ENCODE assay signal across 1 cellular context in genomic region chr7:142365410-142365842, GRCh38.
TF ChIP-seq lines count a peak whose summit lies in the region.

No MANE protein-coding gene starts in this region.

TF ChIP-seq in WTC11, 78 proteins besides CTCF, POLR2A, EP300 and RAD21 (continued from another document):
- TF ChIP-seq HMGXB4 (CRISPR knock-in tag; IDR thresholded peaks at IDR 0.05) (no peak), ZNF423 (CRISPR knock-in tag; IDR thresholded peaks at IDR 0.05) (peak; percentile 63; the same call in 1 of the 2 replicates), OVOL2 (CRISPR knock-in tag; IDR thresholded peaks at IDR 0.05; ENCODE audit: borderline replicate concordance) (no peak), SP1 (CRISPR knock-in tag; conservative IDR thresholded peaks at IDR 0.05) (no peak), TEAD1 (CRISPR knock-in tag; IDR thresholded peaks at IDR 0.05) (peak; percentile 74; the same call in 1 of the 2 replicates), AR (CRISPR knock-in tag; IDR thresholded peaks at IDR 0.05) (no peak), ETV6 (CRISPR knock-in tag; IDR thresholded peaks at IDR 0.05) (peak; percentile 41; the same call in 1 of the 2 replicates), RORB (CRISPR knock-in tag; IDR thresholded peaks at IDR 0.05) (no peak), STAT6 (CRISPR knock-in tag; conservative IDR thresholded peaks at IDR 0.05; ENCODE audit: low read depth) (no peak), ZNF671 (CRISPR knock-in tag; IDR thresholded peaks at IDR 0.05) (no peak), FOXK1 (CRISPR knock-in tag; IDR thresholded peaks at IDR 0.05) (no peak), USF1 (CRISPR knock-in tag; IDR thresholded peaks at IDR 0.05) (no peak), CREM (CRISPR knock-in tag; IDR thresholded peaks at IDR 0.05) (no peak), SMAD4 (CRISPR knock-in tag; IDR thresholded peaks at IDR 0.05) (no peak), TP53 (CRISPR knock-in tag; IDR thresholded peaks at IDR 0.05) (no peak), MXD4 (CRISPR knock-in tag; IDR thresholded peaks at IDR 0.05; ENCODE audit: borderline replicate concordance) (no peak), FOXP4 (CRISPR knock-in tag; IDR thresholded peaks at IDR 0.05) (no peak), ZNF532 (CRISPR knock-in tag; IDR thresholded peaks at IDR 0.05; ENCODE audit: borderline replicate concordance) (no peak), EMX1 (CRISPR knock-in tag; IDR thresholded peaks at IDR 0.05) (0 out of 2 replicates have a peak, but pooled peaks have one; percentile 70), MLX (CRISPR knock-in tag; IDR thresholded peaks at IDR 0.05) (no peak), ZNF317 (CRISPR knock-in tag; IDR thresholded peaks at IDR 0.05; ENCODE audit: borderline replicate concordance, low read depth) (no peak), ATF3 (CRISPR knock-in tag; conservative IDR thresholded peaks at IDR 0.05) (no peak), KAT7 (CRISPR knock-in tag; IDR thresholded peaks at IDR 0.05; ENCODE audit: borderline replicate concordance) (0 out of 2 replicates have a peak, but pooled peaks have one; percentile 52), MAX (CRISPR knock-in tag; IDR thresholded peaks at IDR 0.05) (peak; percentile 44; the same call in 1 of the 2 replicates), ATF6 (CRISPR knock-in tag; IDR thresholded peaks at IDR 0.05) (no peak), JUN (CRISPR knock-in tag; IDR thresholded peaks at IDR 0.05) (no peak), CDX4 (CRISPR knock-in tag; IDR thresholded peaks at IDR 0.05; ENCODE audit: borderline replicate concordance) (no peak), ELF4 (CRISPR knock-in tag; IDR thresholded peaks at IDR 0.05; ENCODE audit: low read depth) (no peak), ZNF219 (CRISPR knock-in tag; IDR thresholded peaks at IDR 0.05; ENCODE audit: borderline replicate concordance) (no peak), NR2C2 (CRISPR knock-in tag; IDR thresholded peaks at IDR 0.05) (no peak), CREB1 (CRISPR knock-in tag; IDR thresholded peaks at IDR 0.05) (no peak), ATF2 (CRISPR knock-in tag; IDR thresholded peaks at IDR 0.05; ENCODE audit: borderline replicate concordance, low read depth) (no peak), FOXP1 (CRISPR knock-in tag; IDR thresholded peaks at IDR 0.05; ENCODE audit: borderline replicate concordance) (no peak), ZNF512 (CRISPR knock-in tag; IDR thresholded peaks at IDR 0.05; ENCODE audit: borderline replicate concordance) (no peak), CBFB (CRISPR knock-in tag; IDR thresholded peaks at IDR 0.05; ENCODE audit: low read depth) (no peak)
